1 cellular context compared by ENCODE assay signal in genomic region chr2:46700435-46700834, GRCh38.
TF ChIP-seq lines count a peak whose summit lies in the region.

No MANE protein-coding gene starts in this region.

TF ChIP-seq in GM23338, 12 proteins besides CTCF, POLR2A, EP300 and RAD21 (continued from another document):
- TF ChIP-seq ZNF462 (CRISPR knock-in tag; IDR thresholded peaks at IDR 0.05) (no peak), ZNF331 (CRISPR knock-in tag; IDR thresholded peaks at IDR 0.05; ENCODE audit: low read depth) (no peak), CREB1 (CRISPR knock-in tag; IDR thresholded peaks at IDR 0.05; ENCODE audit: low read depth) (no peak), ETS1 (IDR thresholded peaks at IDR 0.05) (no peak), POLR2AphosphoS5 (IDR thresholded peaks at IDR 0.05; ENCODE audit: low read depth) (no peak), EZH2phosphoT487 (IDR thresholded peaks at IDR 0.05; ENCODE audit: unreplicated experiment) (no peak), NANOG (IDR thresholded peaks at IDR 0.05; ENCODE audit: borderline replicate concordance) (no peak), EZH2 (IDR thresholded peaks at IDR 0.05; ENCODE audit: low read depth, unreplicated experiment) (no peak), STAT1 (IDR thresholded peaks at IDR 0.05; ENCODE audit: unreplicated experiment) (no peak), ZNF114 (CRISPR knock-in tag; IDR thresholded peaks at IDR 0.05) (no peak)
